In genomic region chr6:41566961-41567360, GRCh38 we compare ENCODE assay signal across 23 cellular contexts. TPM values are rescaled to one million over a fixed set of nuclear protein-coding genes. Genes with fewer than 3 reads are reported as not detected.
A peak's percentile ranks its signal among the peaks of the same experiment; 100 is the strongest.
DNase-seq lines count a peak whose midpoint lies in the region; ATAC-seq and TF ChIP-seq lines count a peak whose summit lies in the region.
"Had no signal": no experiment of that assay in that cellular context is flagged by ENCODE, and none has a peak within 500 bp of the region (broad histone marks: within the 10 kb centered on the region; RNA-seq: fewer than 3 reads in every experiment).

No MANE protein-coding gene starts in this region.

- H3K36me3 ChIP-seq in body of pancreas (replicated peaks in 1 of 2; ENCODE audit: insufficient read depth in 1 of 2, low read depth in 2 of 2): peaks cover 0 to 7% of the 10 kb centered on the region in 2 donors
- no peaks in the 10 kb centered on the region for H3K36me3 ChIP-seq in endocrine pancreas (ENCODE audit: control insufficient read depth, insufficient read depth, low read length)
- H3K36me3 ChIP-seq in neural progenitor cell: no peaks in the 10 kb centered on the region
- peaks cover 7 to 18% of the 10 kb centered on the region in 2 donors for H3K36me3 ChIP-seq in thyroid gland
- no peaks in the 10 kb centered on the region for H3K36me3 ChIP-seq in uterus
- H3K36me3 ChIP-seq: MG63 had no signal

- peak overlapping the region; percentile 90 for H3K27ac Mint-ChIP-seq in neural progenitor cell
- H3K27ac Mint-ChIP-seq: CD4-positive, alpha-beta T cell; H9 had no signal

- no peaks in the 10 kb centered on the region for H3K9me3 Mint-ChIP-seq in neural progenitor cell
- H3K9me3 Mint-ChIP-seq: CD4-positive, alpha-beta T cell; H9 had no signal

- H3F3A ChIP-seq in neural progenitor cell (ENCODE audit: low read depth): peaks cover 49% of the 10 kb centered on the region

- H3K9me3 ChIP-seq in body of pancreas: no peaks in the 10 kb centered on the region
- H3K9me3 ChIP-seq in endocrine pancreas (ENCODE audit: control insufficient read depth, low read length): no peaks in the 10 kb centered on the region
- no peaks in the 10 kb centered on the region for H3K9me3 ChIP-seq in neural progenitor cell (ENCODE audit: low read depth)
- H3K9me3 ChIP-seq in thyroid gland: no peaks in the 10 kb centered on the region
- H3K9me3 ChIP-seq in uterus: no peaks in the 10 kb centered on the region
- H3K9me3 ChIP-seq: A549; BLaER1 treated with 17β-estradiol and CSF1 and Interleukin-3, amounts not matched to agents 10 nM and 100 nM; MG63; SJSA1 had no signal

- H3K4me3 Mint-ChIP-seq in neural progenitor cell: no peak overlapping the region
- H3K4me3 Mint-ChIP-seq: CD4-positive, alpha-beta T cell; H9 had no signal

- H3K27me3 ChIP-seq in body of pancreas: no peaks in the 10 kb centered on the region
- H3K27me3 ChIP-seq in endocrine pancreas (ENCODE audit: control insufficient read depth, insufficient read depth, low read length): no peaks in the 10 kb centered on the region
- H3K27me3 ChIP-seq in neural progenitor cell: no peaks in the 10 kb centered on the region
- H3K27me3 ChIP-seq in thyroid gland: no peaks in the 10 kb centered on the region
- no peaks in the 10 kb centered on the region for H3K27me3 ChIP-seq in uterus
- H3K27me3 ChIP-seq: BLaER1 treated with 17β-estradiol and CSF1 and Interleukin-3, amounts not matched to agents 10 nM and 100 nM; MG63; SJSA1 had no signal

- peaks cover 87% of the 10 kb centered on the region for H3K4me1 Mint-ChIP-seq in neural progenitor cell

- H3K27me3 Mint-ChIP-seq in neural progenitor cell (ENCODE audit: insufficient read depth, low read depth): peaks cover 5% of the 10 kb centered on the region
- H3K27me3 Mint-ChIP-seq: CD4-positive, alpha-beta T cell had no signal

- TF ChIP-seq CTCF in body of pancreas (IDR thresholded peaks at IDR 0.05) (no peak), neural progenitor cell (IDR thresholded peaks at IDR 0.05) (no peak), thyroid gland (IDR thresholded peaks at IDR 0.05) (no peak), uterus (IDR thresholded peaks at IDR 0.05) (no peak)

- 33 to 38% methylated on average over 1 of the region's 1 CpG for WGBS in body of pancreas, 2 donors
- WGBS in thyroid gland, 2 donors: 89 to 100% methylated on average over 1 of the region's 1 CpG

- peaks cover 15% of the 10 kb centered on the region for H4K20me1 ChIP-seq in neural progenitor cell (ENCODE audit: low read depth)

- TF ChIP-seq POLR2A in body of pancreas (IDR thresholded peaks at IDR 0.05): no peak
- no peak for TF ChIP-seq POLR2A in thyroid gland (IDR thresholded peaks at IDR 0.05)
- no peak for TF ChIP-seq POLR2A in uterus (IDR thresholded peaks at IDR 0.05)

- peaks cover 19% of the 10 kb centered on the region for H3K79me2 ChIP-seq in neural progenitor cell (ENCODE audit: low read depth)

- intact Hi-C loops in body of pancreas (cut with DNase I) (no loop called here), thyroid gland (cut with DNase I) (no loop called here), uterus (cut with DNase I; ENCODE audit: low total_unique reads) (no loop called here)

- H3K4me3 ChIP-seq in body of pancreas (no peak overlapping the region), endocrine pancreas (ENCODE audit: control insufficient read depth, insufficient read depth, low read length) (no peak overlapping the region), neural progenitor cell (no peak overlapping the region), thyroid gland (replicated peaks in 1 of 3) (no peak overlapping the region), uterus (no peak overlapping the region)
- H3K4me3 ChIP-seq: A549; BLaER1 treated with 17β-estradiol and CSF1 and Interleukin-3, amounts not matched to agents 10 nM and 100 nM; GM23248; MG63; PC-9; SJSA1 had no signal

- H3K9ac ChIP-seq in endocrine pancreas (ENCODE audit: control insufficient read depth, insufficient read depth, low read length): peak overlapping the region; percentile 25
- H3K9ac ChIP-seq in neural progenitor cell: no peak overlapping the region
- H3K9ac ChIP-seq: BLaER1 treated with 17β-estradiol and CSF1 and Interleukin-3, amounts not matched to agents 10 nM and 100 nM; GM23248 had no signal

- H3K4me1 ChIP-seq in body of pancreas: peaks cover 62% of the 10 kb centered on the region
- H3K4me1 ChIP-seq in endocrine pancreas (ENCODE audit: control insufficient read depth, insufficient read depth, low read length): peaks cover 5% of the 10 kb centered on the region
- H3K4me1 ChIP-seq in neural progenitor cell: peaks cover 52% of the 10 kb centered on the region
- peaks cover 55 to 83% of the 10 kb centered on the region in 2 donors for H3K4me1 ChIP-seq in thyroid gland
- peaks cover 4 to 12% of the 10 kb centered on the region in 2 donors for H3K4me1 ChIP-seq in uterus

- H3K36me3 Mint-ChIP-seq in neural progenitor cell: peaks cover 38% of the 10 kb centered on the region

- H2AFZ ChIP-seq in neural progenitor cell (replicated peaks): no peak overlapping the region
- H2AFZ ChIP-seq: GM23248, PC-9 had no signal

- no peak for ATAC-seq in body of pancreas
- ATAC-seq: A549, Right ventricle myocardium inferior had no signal

- DNase-seq in body of pancreas (peak in 3 of 4 donors; percentile 19 to 48 (median 40)), neural progenitor cell (ENCODE audit: low spot score) (no peak), thyroid gland (no peak), uterus (no peak), NCI-H146 (lab: John Stamatoyannopoulos, UW) (no peak), HK-2 (ENCODE audit: unreplicated experiment) (no peak)
- DNase-seq: AML-193; CD4-positive, alpha-beta T cell; GM23248; H9; KBM-7; MG63; NCI-H1694; NCI-H2029 treated with DMSO at 0.1 percent for 48 hours; NCI-H446 treated with DMSO at 0.1 percent for 48 hours; NCI-H526; NCI-H82; PC-9 had no signal

- no peak overlapping the region for H3K4me2 ChIP-seq in neural progenitor cell
- H3K4me2 ChIP-seq: A549; BLaER1 treated with 17β-estradiol and CSF1 and Interleukin-3, amounts not matched to agents 10 nM and 100 nM; PC-9 had no signal

- H3K27ac ChIP-seq in body of pancreas (peak overlapping the region in 2 of 4 donors; percentile 69), neural progenitor cell (no peak overlapping the region), thyroid gland (peak overlapping the region; percentile 86 to 88 (median 86)), uterus (no peak overlapping the region)
- H3K27ac ChIP-seq: A549; BLaER1 treated with 17β-estradiol and CSF1 and Interleukin-3, amounts not matched to agents 10 nM and 100 nM; GM23248; PC-9; SJSA1 had no signal

RNA-seq across cellular contexts. Expression of gene FOXP4, which starts 20.8 kb away (rescaled TPM):
- total RNA-seq in body of pancreas (10 to 100 TPM in 1 of 2 donors, 1 to 10 TPM in 1; 8.6 to 10.5 TPM), neural progenitor cell (ENCODE audit: low replicate concordance) (2.7 and 6.9 TPM in 2 replicates), thyroid gland (10 to 100 TPM; 12.6 to 42.4 (median 23.7) TPM), uterus (10 to 100 TPM in 2 of 4 donors, 1 to 10 TPM in 2; 3.8 to 50.1 (median 9.4) TPM)

Comparison
In these comparisons a context has a peak if more than half of its experiments do, and no peak if none do; other contexts are left out.
1. DNase-seq: peak in body of pancreas (3 of 4); none in neural progenitor cell (single experiment), thyroid gland (0 of 2), uterus (0 of 2), NCI-H146 (single experiment) and HK-2 (single experiment).
2. H3K27ac ChIP-seq: peak in thyroid gland (3 of 3); none in neural progenitor cell (single experiment) and uterus (0 of 2).